Comparison of ENCODE assay signal across 1 cellular context in genomic region chr5:176837707-176838115, GRCh38.
A peak's percentile ranks its signal among the peaks of the same experiment; 100 is the strongest.
TF ChIP-seq lines count a peak whose summit lies in the region.

No MANE protein-coding gene starts in this region.

TF ChIP-seq in HepG2, 621 proteins besides CTCF, POLR2A, EP300 and RAD21 (continued from another document and continues in another):
- peak; percentile 99 for TF ChIP-seq HMGXB3 (CRISPR knock-in tag; IDR thresholded peaks at IDR 0.05; ENCODE audit: borderline replicate concordance)
- no peak for TF ChIP-seq MAFF (IDR thresholded peaks at IDR 0.05; ENCODE audit: low read depth, low read length)
- TF ChIP-seq HINFP (CRISPR knock-in tag; IDR thresholded peaks at IDR 0.05; ENCODE audit: low read depth): peak; percentile 99
- TF ChIP-seq ZNF460 (CRISPR knock-in tag; IDR thresholded peaks at IDR 0.05; ENCODE audit: borderline replicate concordance): peak; percentile 21; the same call in 1 of the 2 replicates
- no peak for TF ChIP-seq ZBTB40 (IDR thresholded peaks at IDR 0.05)
- TF ChIP-seq ZBTB40 (CRISPR knock-in tag; IDR thresholded peaks at IDR 0.05): peak; percentile 98
- TF ChIP-seq SMAD1 (CRISPR knock-in tag; IDR thresholded peaks at IDR 0.05; ENCODE audit: borderline replicate concordance, low read depth): peak; percentile 100
- TF ChIP-seq MTA3 (CRISPR knock-in tag; IDR thresholded peaks at IDR 0.05): peak; percentile 98
- TF ChIP-seq ZNF781 (CRISPR knock-in tag; IDR thresholded peaks at IDR 0.05; ENCODE audit: borderline replicate concordance, not compliant biosample characterization): peak; percentile 100
- peak; percentile 92; the same call in 1 of the 2 replicates for TF ChIP-seq SSRP1 (CRISPR knock-in tag; IDR thresholded peaks at IDR 0.05)
- peak; percentile 93 for TF ChIP-seq ZNF646 (CRISPR knock-in tag; IDR thresholded peaks at IDR 0.05)
- TF ChIP-seq SRF (IDR thresholded peaks at IDR 0.05; ENCODE audit: low read depth, low read length): no peak
- TF ChIP-seq TBP (CRISPR knock-in tag; IDR thresholded peaks at IDR 0.05): 0 out of 2 replicates have a peak, but pooled peaks have one; percentile 71
- no peak for TF ChIP-seq SUZ12 (IDR thresholded peaks at IDR 0.05; ENCODE audit: low read depth, low read length)
- TF ChIP-seq DBP (CRISPR knock-in tag; IDR thresholded peaks at IDR 0.05; ENCODE audit: not compliant biosample characterization): peak; percentile 100
- peak; percentile 99 for TF ChIP-seq ZNF713 (CRISPR knock-in tag; IDR thresholded peaks at IDR 0.05)
- TF ChIP-seq ZNF24 (IDR thresholded peaks at IDR 0.05): no peak
- TF ChIP-seq ATF5 (CRISPR knock-in tag; IDR thresholded peaks at IDR 0.05; ENCODE audit: low read depth): peak; percentile 100
- TF ChIP-seq ZNF501 (CRISPR knock-in tag; IDR thresholded peaks at IDR 0.05): peak; percentile 100
- peak; percentile 52; the same call in 1 of the 2 replicates for TF ChIP-seq SETDB1 (CRISPR knock-in tag; IDR thresholded peaks at IDR 0.05; ENCODE audit: borderline replicate concordance)
- TF ChIP-seq ZNF354B (CRISPR knock-in tag; IDR thresholded peaks at IDR 0.05): peak; percentile 100
- no peak for TF ChIP-seq FOXK2 (IDR thresholded peaks at IDR 0.05)
- no peak for TF ChIP-seq TCF7L2 (IDR thresholded peaks at IDR 0.05; ENCODE audit: low read depth, low read length)
- TF ChIP-seq ZNF274 (CRISPR knock-in tag; IDR thresholded peaks at IDR 0.05): peak; percentile 100
- peak; percentile 100 for TF ChIP-seq MZF1 (CRISPR knock-in tag; IDR thresholded peaks at IDR 0.05; ENCODE audit: borderline replicate concordance)
- TF ChIP-seq ZNF296 (CRISPR knock-in tag; conservative IDR thresholded peaks at IDR 0.05): peak; percentile 100
- TF ChIP-seq ZNF121 (CRISPR knock-in tag; IDR thresholded peaks at IDR 0.05): peak; percentile 93
- no peak for TF ChIP-seq EZH2 (conservative IDR thresholded peaks at IDR 0.05; ENCODE audit: low read depth, low read length)
- TF ChIP-seq TIGD3 (CRISPR knock-in tag; IDR thresholded peaks at IDR 0.05; ENCODE audit: borderline replicate concordance): peak; percentile 100
- peak; percentile 100 for TF ChIP-seq SAP130 (CRISPR knock-in tag; IDR thresholded peaks at IDR 0.05; ENCODE audit: low read depth)
